ENCODE assay signal across 16 cellular contexts in the genomic region with DNA sequence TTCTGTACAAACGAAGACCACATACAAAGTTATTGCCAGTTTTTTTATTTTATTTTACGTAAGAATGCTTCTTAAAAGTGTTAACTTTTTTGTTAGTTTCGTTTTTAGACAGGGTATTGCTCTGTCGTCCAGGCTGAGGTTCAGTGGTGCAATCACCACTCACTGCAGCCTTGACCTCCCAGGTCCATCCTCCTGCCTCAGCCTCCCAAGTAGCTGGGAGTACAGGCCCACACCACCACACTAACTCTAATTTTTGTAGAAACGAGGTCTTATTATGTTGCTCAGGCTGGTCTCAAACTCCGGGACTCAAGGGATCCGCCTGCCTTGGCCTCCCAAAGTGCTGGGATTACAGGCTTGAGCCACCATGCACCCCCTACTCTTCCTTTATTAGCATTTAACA. TPM values are rescaled to one million over a fixed set of nuclear protein-coding genes. Genes with fewer than 3 reads are reported as not detected.
DNase-seq lines count a peak whose midpoint lies in the region; ATAC-seq and TF ChIP-seq lines count a peak whose summit lies in the region.
"Had no signal": no experiment of that assay in that cellular context is flagged by ENCODE, and none has a peak within 500 bp of the region (broad histone marks: within the 10 kb centered on the region; RNA-seq: fewer than 3 reads in every experiment).

No MANE protein-coding gene starts in this region.

- H4K5ac ChIP-seq in mesendoderm (ENCODE audit: low read length) = no peak overlapping the region

- peak overlapping the region; percentile 48 for H3K27ac Mint-ChIP-seq in activated CD8-positive, alpha-beta T cell treated with anti-CD3 and anti-CD28 coated beads for 36 hours
- H3K27ac Mint-ChIP-seq: activated naive CD8-positive, alpha-beta T cell treated with anti-CD3 and anti-CD28 coated beads, Interleukin-2, amount 10 ng/mL, durations not matched to agents 7 days and 5 days had no signal

- CTCF ChIA-PET in activated CD8-positive, alpha-beta T cell treated with anti-CD3 and anti-CD28 coated beads for 36 hours (lab: Charles Lee) = interaction anchor here (1.8 kb wide), 1 partner anchor 10 kb away, joined by 5 read pairs; no protein-coding TSS in a partner anchor

- peaks cover 46% of the 10 kb centered on the region for H3K36me3 Mint-ChIP-seq in activated CD8-positive, alpha-beta T cell treated with anti-CD3 and anti-CD28 coated beads for 36 hours (ENCODE audit: low read depth)

- no CpG with 5 or more reads among the region's 7 CpGs for WGBS in mesendoderm (ENCODE audit: extremely low coverage, insufficient coverage, low lambda C conversion rate)

- H3K4me2 ChIP-seq in BLaER1 = peak overlapping the region; percentile 92
- H3K4me2 ChIP-seq in mesendoderm (ENCODE audit: low read length) = no peak overlapping the region

- no peak overlapping the region for H2BK15ac ChIP-seq in mesendoderm (replicated peaks; ENCODE audit: low read depth)

- H3K4ac ChIP-seq in mesendoderm (ENCODE audit: low read depth, low read length) = no peak overlapping the region

- peak overlapping the region; percentile 15 for H3K56ac ChIP-seq in mesendoderm (ENCODE audit: low read length)

- no peaks in the 10 kb centered on the region for H3K9me3 ChIP-seq in BLaER1
- H3K9me3 ChIP-seq: sigmoid colon had no signal

- peaks cover 11% of the 10 kb centered on the region for H3K79me1 ChIP-seq in mesendoderm (ENCODE audit: low read length)

- H3K27me3 Mint-ChIP-seq in activated CD8-positive, alpha-beta T cell treated with anti-CD3 and anti-CD28 coated beads for 36 hours = no peaks in the 10 kb centered on the region
- H3K27me3 Mint-ChIP-seq: activated naive CD8-positive, alpha-beta T cell treated with anti-CD3 and anti-CD28 coated beads, Interleukin-2, amount 10 ng/mL, durations not matched to agents 7 days and 5 days; naive thymus-derived CD4-positive, alpha-beta T cell had no signal

- H4K20me1 ChIP-seq in BLaER1 = peaks cover 38% of the 10 kb centered on the region

- no peak overlapping the region for H3K4me3 ChIP-seq in BLaER1
- peak overlapping the region; percentile 3; the same call in 1 of the 2 replicates for H3K4me3 ChIP-seq in GM12865 (ENCODE audit: low read depth, low read length)
- H3K4me3 ChIP-seq in mesendoderm (ENCODE audit: low read length) = no peak overlapping the region
- H3K4me3 ChIP-seq: PC-9, sigmoid colon had no signal

- peaks cover 48% of the 10 kb centered on the region for H3K79me2 ChIP-seq in mesendoderm (ENCODE audit: control insufficient read depth, insufficient read depth, low read length)

- POLR2A ChIA-PET in activated CD8-positive, alpha-beta T cell treated with anti-CD3 and anti-CD28 coated beads for 36 hours (lab: Charles Lee) = interaction anchor here (5.2 to 8.8 kb wide), 2 partner anchors 18 to 21 kb away, joined by 68 to 127 read pairs; a partner anchor contains a TSS

- H2BK5ac ChIP-seq in mesendoderm (ENCODE audit: low read length) = no peak overlapping the region

- H3K4me3 Mint-ChIP-seq in activated CD8-positive, alpha-beta T cell treated with anti-CD3 and anti-CD28 coated beads for 36 hours = peak overlapping the region; percentile 99
- H3K4me3 Mint-ChIP-seq: activated naive CD8-positive, alpha-beta T cell treated with anti-CD3 and anti-CD28 coated beads, Interleukin-2, amount 10 ng/mL, durations not matched to agents 7 days and 5 days had no signal

- H3K4me1 Mint-ChIP-seq in activated CD8-positive, alpha-beta T cell treated with anti-CD3 and anti-CD28 coated beads for 36 hours (ENCODE audit: low read depth) = peaks cover 34% of the 10 kb centered on the region

- TF ChIP-seq CTCF in GM12865 (IDR thresholded peaks at IDR 0.05; ENCODE audit: insufficient read depth, low read depth, low read length, missing control alignments) = no peak
- TF ChIP-seq CTCF in activated CD8-positive, alpha-beta T cell treated with anti-CD3 and anti-CD28 coated beads for 36 hours (IDR thresholded peaks at IDR 0.05) = no peak
- no peak for TF ChIP-seq CTCF in GM20000 (IDR thresholded peaks at IDR 0.05; ENCODE audit: extremely low read depth, missing control alignments)

- DNase-seq in GM12865 (ENCODE audit: low read depth) = no peak
- DNase-seq in activated CD8-positive, alpha-beta T cell treated with anti-CD3 and anti-CD28 coated beads for 36 hours = no peak
- DNase-seq in mesendoderm = no peak
- DNase-seq in GM20000 (ENCODE audit: low spot score) = no peak
- no peak for DNase-seq in SIG-M5 (lab: John Stamatoyannopoulos, UW)
- no peak for DNase-seq in hepatic stellate cell (ENCODE audit: low spot score)
- DNase-seq in NCI-H82 treated with DMSO at 0.1 percent for 48 hours (lab: John Stamatoyannopoulos, UW; ENCODE audit: unreplicated experiment) = no peak
- DNase-seq: activated CD4-positive, alpha-beta T cell treated with anti-CD3 and anti-CD28 coated beads, Interleukin-2, amount 50 U/mL, for 48 hours; activated naive CD8-positive, alpha-beta T cell treated with anti-CD3 and anti-CD28 coated beads, Interleukin-2, amount 10 ng/mL, durations not matched to agents 7 days and 5 days; left colon; naive thymus-derived CD4-positive, alpha-beta T cell; NCI-H1105 treated with DMSO at 0.1 percent for 48 hours; NCI-H345; PC-9; sigmoid colon had no signal

- H3K27me3 ChIP-seq in BLaER1 (no peaks in the 10 kb centered on the region), mesendoderm (ENCODE audit: insufficient read depth, low read length, poor library complexity) (no peaks in the 10 kb centered on the region)
- H3K27me3 ChIP-seq: sigmoid colon had no signal

- no peak overlapping the region for H3K9ac ChIP-seq in BLaER1
- no peak overlapping the region for H3K9ac ChIP-seq in mesendoderm (ENCODE audit: low read length)

- no peak overlapping the region for H3K18ac ChIP-seq in mesendoderm (ENCODE audit: low read length)

- H3K27ac ChIP-seq in BLaER1 (no peak overlapping the region), mesendoderm (ENCODE audit: low read depth, low read length) (no peak overlapping the region)
- H3K27ac ChIP-seq: PC-9 had no signal

- no peak overlapping the region for H2BK120ac ChIP-seq in mesendoderm (ENCODE audit: low read depth, low read length)

- H3K23ac ChIP-seq in mesendoderm (ENCODE audit: low read length) = no peak overlapping the region

- ATAC-seq in activated CD8-positive, alpha-beta T cell treated with anti-CD3 and anti-CD28 coated beads for 36 hours = no peak
- ATAC-seq: left colon; naive thymus-derived CD4-positive, alpha-beta T cell had no signal

- no peak overlapping the region for H4K8ac ChIP-seq in mesendoderm (ENCODE audit: low read depth, low read length)

- H3K4me1 ChIP-seq in BLaER1 = peaks cover 41% of the 10 kb centered on the region
- H3K4me1 ChIP-seq in mesendoderm (ENCODE audit: control insufficient read depth, low read depth, low read length) = no peaks in the 10 kb centered on the region

- no peaks in the 10 kb centered on the region for H3K9me3 Mint-ChIP-seq in activated CD8-positive, alpha-beta T cell treated with anti-CD3 and anti-CD28 coated beads for 36 hours
- H3K9me3 Mint-ChIP-seq: activated naive CD8-positive, alpha-beta T cell treated with anti-CD3 and anti-CD28 coated beads, Interleukin-2, amount 10 ng/mL, durations not matched to agents 7 days and 5 days had no signal

- H3K36me3 ChIP-seq in BLaER1 = peaks cover 30% of the 10 kb centered on the region
- H3K36me3 ChIP-seq in mesendoderm (ENCODE audit: control insufficient read depth, insufficient read depth, low read length) = peaks cover 3% of the 10 kb centered on the region

- intact Hi-C loops in activated CD8-positive, alpha-beta T cell treated with anti-CD3 and anti-CD28 coated beads for 36 hours (cut with micrococcal nuclease) = no loop called here

- no peak overlapping the region for H2AK5ac ChIP-seq in mesendoderm (ENCODE audit: low read length)

RNA-seq across cellular contexts. Expression of a gene that starts 2.3 kb away (rescaled TPM):
- total RNA-seq in activated CD8-positive, alpha-beta T cell treated with anti-CD3 and anti-CD28 coated beads for 36 hours = 100 to 1,000 TPM; 139 to 143 TPM
- polyA plus RNA-seq in mesendoderm (2013, experiment 1 of 2) = 230 TPM
- polyA plus RNA-seq in mesendoderm (2013, experiment 2 of 2) = 230 TPM

RNA-seq across cellular contexts. Expression of a gene that starts 21.3 kb away (rescaled TPM):
- total RNA-seq in activated CD8-positive, alpha-beta T cell treated with anti-CD3 and anti-CD28 coated beads for 36 hours = 10 to 100 TPM; 39.2 to 42.9 TPM
- 35.3 TPM for polyA plus RNA-seq in mesendoderm (2013, experiment 1 of 2)
- 36.5 TPM for polyA plus RNA-seq in mesendoderm (2013, experiment 2 of 2)

RNA-seq across cellular contexts. Expression of a gene that starts 53.7 kb away (rescaled TPM):
- 10 to 100 TPM; 23.8 to 23.9 TPM for total RNA-seq in activated CD8-positive, alpha-beta T cell treated with anti-CD3 and anti-CD28 coated beads for 36 hours
- polyA plus RNA-seq in mesendoderm (2013, experiment 1 of 2) = 15.3 TPM
- 15.4 TPM for polyA plus RNA-seq in mesendoderm (2013, experiment 2 of 2)
